8 cellular contexts compared by ENCODE assay signal in genomic region chr16:588639-588888, GRCh38. TPM values are rescaled to one million over a fixed set of nuclear protein-coding genes. Genes with fewer than 3 reads are reported as not detected.
DNase-seq lines count a peak whose midpoint lies in the region; ATAC-seq and TF ChIP-seq lines count a peak whose summit lies in the region.

No MANE protein-coding gene starts in this region.

- H3K4me1 ChIP-seq in mucosa of descending colon (ENCODE audit: low read depth) (peaks cover 39% of the 10 kb centered on the region), thoracic aorta (ENCODE audit: control insufficient read depth in 1 of 2, low read depth in 2 of 2) (peaks cover 19 to 47% of the 10 kb centered on the region in 2 donors)

- peak overlapping the region; percentile 98 for H3K27ac ChIP-seq in WERI-Rb-1
- peak overlapping the region; percentile 90 to 98 for H3K27ac ChIP-seq in thoracic aorta

- H3K36me3 ChIP-seq in WERI-Rb-1 (peaks cover 13% of the 10 kb centered on the region), mucosa of descending colon (ENCODE audit: low read depth) (no peaks in the 10 kb centered on the region), thoracic aorta (no peaks in the 10 kb centered on the region)

- peak overlapping the region; percentile 62 for H3K4me3 ChIP-seq in WERI-Rb-1 (ENCODE audit: low read depth, low read length)
- peak overlapping the region; percentile 90 for H3K4me3 ChIP-seq in mucosa of descending colon
- peak overlapping the region; percentile 98 for H3K4me3 ChIP-seq in thoracic aorta

- peaks cover 48% of the 10 kb centered on the region for H3K4me1 Mint-ChIP-seq in dendritic cell treated with granulocyte-macrophage colony-stimulating factor and Interleukin-4, amounts not matched to agents 40 ng/mL and 50 ng/mL, for 4 days (ENCODE audit: low read depth)

- DNase-seq in stimulated activated CD4-positive, alpha-beta T cell treated with anti-CD3 and anti-CD28 coated beads, Interleukin-12 subunit alpha, Interleukin-12 subunit beta, amount 100 ng/mL, for 4 hours = peak; percentile 62
- no peak for DNase-seq in stimulated activated CD4-positive, alpha-beta T cell treated with anti-CD3 and anti-CD28 coated beads, Interleukin-4, amount 100 ng/mL, for 1 hour
- DNase-seq in WERI-Rb-1 (peak; percentile 37), mucosa of descending colon (peak; percentile 53 to 80 (median 72)), thoracic aorta (ENCODE audit: low spot score) (peak; percentile 19)

- H3K9me3 Mint-ChIP-seq in dendritic cell treated with granulocyte-macrophage colony-stimulating factor and Interleukin-4, amounts not matched to agents 40 ng/mL and 50 ng/mL, for 4 days = no peaks in the 10 kb centered on the region

- H3K27me3 ChIP-seq in WERI-Rb-1 (ENCODE audit: insufficient read depth, low read depth, severe bottlenecking) (no peaks in the 10 kb centered on the region), thoracic aorta (replicated peaks; ENCODE audit: insufficient read depth) (no peaks in the 10 kb centered on the region)

- peaks cover 17% of the 10 kb centered on the region for H3K27me3 Mint-ChIP-seq in dendritic cell treated with granulocyte-macrophage colony-stimulating factor and Interleukin-4, amounts not matched to agents 40 ng/mL and 50 ng/mL, for 4 days

- no peaks in the 10 kb centered on the region for H3K9me3 ChIP-seq in WERI-Rb-1 (ENCODE audit: severe bottlenecking)
- no peaks in the 10 kb centered on the region for H3K9me3 ChIP-seq in mucosa of descending colon
- H3K9me3 ChIP-seq in thoracic aorta = no peaks in the 10 kb centered on the region

- H3K27ac Mint-ChIP-seq in dendritic cell treated with granulocyte-macrophage colony-stimulating factor and Interleukin-4, amounts not matched to agents 40 ng/mL and 50 ng/mL, for 4 days = peak overlapping the region; percentile 99

- TF ChIP-seq CTCF in WERI-Rb-1 (IDR thresholded peaks at IDR 0.05; ENCODE audit: low read depth, low read length) = no peak
- no peak for TF ChIP-seq CTCF in mucosa of descending colon (IDR thresholded peaks at IDR 0.05)
- TF ChIP-seq CTCF in thoracic aorta (IDR thresholded peaks at IDR 0.05) = no peak

- intact Hi-C loops in dendritic cell treated with granulocyte-macrophage colony-stimulating factor and Interleukin-4, amounts not matched to agents 40 ng/mL and 50 ng/mL, for 4 days (cut with micrococcal nuclease) = no loop called here
- intact Hi-C loops in mucosa of descending colon (cut with DNase I, micrococcal nuclease) = no loop called here

- H3K4me3 Mint-ChIP-seq in dendritic cell treated with granulocyte-macrophage colony-stimulating factor and Interleukin-4, amounts not matched to agents 40 ng/mL and 50 ng/mL, for 4 days = peak overlapping the region; percentile 93

- ATAC-seq in HG03378 (IDR thresholded peaks at IDR 0.05; ENCODE audit: unreplicated experiment) (peak; percentile 23), mucosa of descending colon (peak; percentile 0), thoracic aorta (ENCODE audit: insufficient number of reproducible peaks, low FRiP score, low read depth) (peak; percentile 8), HG02623 (IDR thresholded peaks at IDR 0.05; ENCODE audit: unreplicated experiment) (no peak)

- peaks cover 26% of the 10 kb centered on the region for H3K36me3 Mint-ChIP-seq in dendritic cell treated with granulocyte-macrophage colony-stimulating factor and Interleukin-4, amounts not matched to agents 40 ng/mL and 50 ng/mL, for 4 days (ENCODE audit: low read depth)

RNA-seq across cellular contexts. Expression of gene RAB40C, which starts 1.3 kb away (rescaled TPM):
- total RNA-seq in mucosa of descending colon (10 to 100 TPM; 31.2 to 51.0 (median 40.1) TPM), thoracic aorta (10 to 100 TPM; 19.0 to 25.9 TPM)

RNA-seq across cellular contexts. Expression of gene PIGQ, which starts 18.8 kb away (rescaled TPM):
- 10 to 100 TPM; 37.8 to 39.6 (median 38.4) TPM for total RNA-seq in mucosa of descending colon
- total RNA-seq in thoracic aorta = 10 to 100 TPM; 54.2 to 80.1 TPM

RNA-seq across cellular contexts. Expression of gene NHLRC4, which starts 21.8 kb away (rescaled TPM):
- total RNA-seq in mucosa of descending colon (under 1 TPM; 0.26 to 0.82 (median 0.36) TPM), thoracic aorta (1 to 10 TPM; 2.0 to 3.2 TPM)

RNA-seq across cellular contexts. Expression of gene PRR35, which starts 28.4 kb away (rescaled TPM):
- total RNA-seq in mucosa of descending colon (not detected), thoracic aorta (under 1 TPM in 1 of 2 donors, not detected in 1; 0.42 TPM)

RNA-seq across cellular contexts. Expression of gene WFIKKN1, which starts 42.2 kb away (rescaled TPM):
- total RNA-seq in mucosa of descending colon (1 to 10 TPM; 1.1 to 2.2 (median 1.6) TPM), thoracic aorta (1 to 10 TPM in 1 of 2 donors, under 1 TPM in 1; 0.92 to 1.2 TPM)
